In genomic region chr2:98702127-98702802, GRCh38 we compare ENCODE assay signal across 9 cellular contexts. TPM values are rescaled to one million over a fixed set of nuclear protein-coding genes. Genes with fewer than 3 reads are reported as not detected.
DNase-seq lines count a peak whose midpoint lies in the region; ATAC-seq and TF ChIP-seq lines count a peak whose summit lies in the region.
"Had no signal": no experiment of that assay in that cellular context is flagged by ENCODE, and none has a peak within 500 bp of the region (broad histone marks: within the 10 kb centered on the region; RNA-seq: fewer than 3 reads in every experiment).

No MANE protein-coding gene starts in this region.

- H3K27me3 ChIP-seq in breast epithelium (no peaks in the 10 kb centered on the region), esophagus muscularis mucosa (no peaks in the 10 kb centered on the region), spleen (replicated peaks in 1 of 7) (no peaks in the 10 kb centered on the region)

- CTCF ChIA-PET in MCF 10A (lab: Yijun Ruan, JAX): interaction anchor here (0.5 to 1.0 kb wide), 2 partner anchors 53 to 548 kb away, joined by 3 to 4 read pairs; no protein-coding TSS in a partner anchor

- TF ChIP-seq CTCF in breast epithelium (IDR thresholded peaks at IDR 0.05) (no peak), MCF 10A (IDR thresholded peaks at IDR 0.05; ENCODE audit: unreplicated experiment) (no peak), esophagus muscularis mucosa (IDR thresholded peaks at IDR 0.05) (no peak), natural killer cell (IDR thresholded peaks at IDR 0.05) (no peak), spleen (IDR thresholded peaks at IDR 0.05 in 8 of 11, conservative IDR thresholded peaks at IDR 0.05 in 3 of 11) (no peak)

- POLR2A ChIA-PET in MCF 10A (lab: Yijun Ruan, JAX): no interaction called here

- H3K9me3 ChIP-seq in breast epithelium (no peaks in the 10 kb centered on the region), esophagus muscularis mucosa (no peaks in the 10 kb centered on the region), spleen (no peaks in the 10 kb centered on the region)

- H3K27ac ChIP-seq in breast epithelium: peak overlapping the region; percentile 60 to 72
- H3K27ac ChIP-seq in esophagus muscularis mucosa (replicated peaks in 1 of 4): peak overlapping the region; percentile 59 to 71 (median 69)
- peak overlapping the region in 3 of 8 donors; percentile 4 to 39 (median 20) for H3K27ac ChIP-seq in spleen

- TF ChIP-seq EP300 in esophagus muscularis mucosa (IDR thresholded peaks at IDR 0.05): no peak

- peaks cover 0 to 12% of the 10 kb centered on the region in 2 donors for H3K4me1 ChIP-seq in breast epithelium
- peaks cover 34 to 57% (median 40%) of the 10 kb centered on the region in 4 donors for H3K4me1 ChIP-seq in esophagus muscularis mucosa
- H3K4me1 ChIP-seq in spleen: peaks cover 0 to 60% (median 23%) of the 10 kb centered on the region in 6 donors

- H3K36me3 Mint-ChIP-seq in MCF 10A (ENCODE audit: insufficient read depth, unreplicated experiment) (peaks cover 6% of the 10 kb centered on the region), natural killer cell (no peaks in the 10 kb centered on the region)

- H3K4me1 Mint-ChIP-seq in MCF 10A (ENCODE audit: insufficient read depth, unreplicated experiment): peaks cover 7% of the 10 kb centered on the region
- H3K4me1 Mint-ChIP-seq in natural killer cell: peaks cover 49 to 54% of the 10 kb centered on the region in 2 donors

- BruUV-seq in MCF 10A (replicated peaks; lab: Mats Ljungman, UMichigan): no TSS peak

- WGBS in esophagus muscularis mucosa: 38% methylated on average over 5 of the region's 8 CpGs
- 83 to 88% (median 87%) methylated on average over 8 of the region's 8 CpGs for WGBS in spleen, 5 donors

- no peak for TF ChIP-seq POLR2A in breast epithelium (IDR thresholded peaks at IDR 0.05)
- no peak for TF ChIP-seq POLR2A in esophagus muscularis mucosa (IDR thresholded peaks at IDR 0.05; ENCODE audit: low read depth)
- no peak for TF ChIP-seq POLR2A in spleen (IDR thresholded peaks at IDR 0.05)

- H3K27me3 Mint-ChIP-seq in MCF 10A (ENCODE audit: insufficient read depth, unreplicated experiment): no peaks in the 10 kb centered on the region
- H3K27me3 Mint-ChIP-seq in natural killer cell (ENCODE audit: low read depth in 2 of 2): no peaks in the 10 kb centered on the region

- intact Hi-C loops in breast epithelium (cut with DNase I; ENCODE audit: low total_unique reads) (no loop called here), MCF 10A (cut with micrococcal nuclease) (no loop called here), esophagus muscularis mucosa (cut with DNase I) (no loop called here), natural killer cell (cut with micrococcal nuclease) (no loop called here), spleen (cut with DNase I; ENCODE audit: low total_unique reads) (no loop called here)

- ATAC-seq in natural killer cell (no peak), GM18861 (IDR thresholded peaks at IDR 0.05; ENCODE audit: unreplicated experiment) (no peak)

- DNase-seq in breast epithelium (ENCODE audit: low spot score in 2 of 2): no peak
- DNase-seq in MCF 10A (ENCODE audit: unreplicated experiment): no peak
- no peak for DNase-seq in esophagus muscularis mucosa (ENCODE audit: extremely low spot score)
- no peak for DNase-seq in natural killer cell
- DNase-seq in KG1 (lab: John Stamatoyannopoulos, UW): no peak
- no peak for DNase-seq in spleen
- DNase-seq in NCI-H2171 treated with DMSO at 0.1 percent for 48 hours (lab: John Stamatoyannopoulos, UW): no peak
- DNase-seq: DMS153 had no signal

- no peaks in the 10 kb centered on the region for H3K36me3 ChIP-seq in breast epithelium
- H3K36me3 ChIP-seq in esophagus muscularis mucosa: no peaks in the 10 kb centered on the region
- peaks cover 0 to 6% (median 0%) of the 10 kb centered on the region in 6 donors for H3K36me3 ChIP-seq in spleen

- H3K4me3 Mint-ChIP-seq in MCF 10A (ENCODE audit: unreplicated experiment) (no peak overlapping the region), natural killer cell (no peak overlapping the region)

- H3K4me3 ChIP-seq in breast epithelium (no peak overlapping the region), esophagus muscularis mucosa (peak overlapping the region; percentile 13 to 20 (median 15)), spleen (no peak overlapping the region)

- H3K9me3 Mint-ChIP-seq in MCF 10A (ENCODE audit: unreplicated experiment) (no peaks in the 10 kb centered on the region), natural killer cell (no peaks in the 10 kb centered on the region)

- no peak overlapping the region for H3K27ac Mint-ChIP-seq in MCF 10A (ENCODE audit: low read depth, unreplicated experiment)
- peak overlapping the region; percentile 57 to 72 for H3K27ac Mint-ChIP-seq in natural killer cell

RNA-seq across cellular contexts. Expression of gene MGAT4A, which starts 28.7 kb away (rescaled TPM):
- 10 to 100 TPM; 28.6 to 41.1 (median 34.4) TPM for total RNA-seq in breast epithelium
- 3.7 and 4.6 TPM in 2 replicates for total RNA-seq in MCF 10A (2022)
- 10 to 100 TPM in 3 of 4 donors, 1 to 10 TPM in 1; 9.9 to 21.4 (median 15.2) TPM for total RNA-seq in esophagus muscularis mucosa
- 100 to 1,000 TPM in 1 of 3 donors, 10 to 100 TPM in 2; 91.6 to 114 (median 96.4) TPM for total RNA-seq in natural killer cell
- 10 to 100 TPM; 30.4 to 45.9 (median 33.9) TPM for total RNA-seq in spleen
- polyA plus RNA-seq in spleen: 10 to 100 TPM in 1 of 3 donors, 1 to 10 TPM in 2; 5.7 to 10.7 (median 6.2) TPM

Comparison
In these comparisons a context has a peak if more than half of its experiments do, and no peak if none do; other contexts are left out.
1. H3K4me3 ChIP-seq: peak in esophagus muscularis mucosa (4 of 4); none in breast epithelium (0 of 3) and spleen (0 of 8).